25 cellular contexts compared by ENCODE assay signal in the genomic region with DNA sequence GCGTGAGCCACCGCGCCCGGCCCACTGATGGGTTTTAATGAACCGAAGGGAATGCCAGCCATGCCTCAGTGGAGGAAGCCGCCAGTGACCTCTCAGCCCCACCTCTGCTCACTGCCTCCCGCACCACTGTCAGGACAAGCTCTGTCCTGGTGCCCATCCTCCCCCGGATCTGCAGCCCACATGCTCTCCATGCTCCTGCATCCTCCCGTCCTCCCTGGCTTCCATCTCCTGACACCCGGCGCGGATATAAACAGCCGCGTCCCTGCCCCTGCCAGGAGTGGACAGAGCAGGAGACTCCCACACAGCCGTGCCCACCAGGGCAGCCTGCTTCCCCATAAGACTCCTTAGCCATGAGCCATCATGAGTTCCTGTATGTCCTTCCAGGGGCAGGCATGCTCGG.
"Had no signal": no experiment of that assay in that cellular context is flagged by ENCODE, and none has a peak within 500 bp of the region (broad histone marks: within the 10 kb centered on the region; RNA-seq: fewer than 3 reads in every experiment).

No MANE protein-coding gene starts in this region.

- ATAC-seq: gastroesophageal sphincter; left lobe of liver; naive thymus-derived CD8-positive, alpha-beta T cell; pancreas; psoas muscle; right lobe of liver; T-cell had no signal

- H3K4me3 Mint-ChIP-seq: activated naive CD8-positive, alpha-beta T cell; activated T-cell treated with anti-CD3 and anti-CD28 coated beads, Interleukin-2, amount 50 U/mL, for 24 hours; endodermal cell; naive thymus-derived CD8-positive, alpha-beta T cell; T-cell; T-helper 2 cell treated with Interferon-gamma antibody and Interleukin-4, amounts not matched to agents 5 μg/mL and 100 μg/mL, for 36 hours; type B pancreatic cell had no signal

- H3K27me3 Mint-ChIP-seq: activated naive CD8-positive, alpha-beta T cell; activated T-cell treated with anti-CD3 and anti-CD28 coated beads, Interleukin-2, amount 50 U/mL, for 24 hours; naive thymus-derived CD8-positive, alpha-beta T cell; T-cell had no signal

- DNase-seq: activated CD4-positive, alpha-beta T cell treated with anti-CD3 and anti-CD28 coated beads, Interleukin-2, amount 50 U/mL, for 4 hours; activated CD8-positive, alpha-beta memory T cell treated with anti-CD3 and anti-CD28 coated beads for 24 hours; activated CD8-positive, alpha-beta memory T cell treated with anti-CD3 and anti-CD28 coated beads, Interleukin-2, amount 50 U/mL, for 4 hours; activated naive CD4-positive, alpha-beta T cell; activated T-cell treated with anti-CD3 and anti-CD28 coated beads, Interleukin-2, amount 50 U/mL, for 24 hours; adrenal gland; colonic mucosa; endodermal cell; esophagus squamous epithelium; heart right ventricle; islet precursor cell; naive thymus-derived CD8-positive, alpha-beta T cell; pancreas; psoas muscle; right lobe of liver; small intestine; stimulated activated CD4-positive, alpha-beta T cell treated with anti-CD3 and anti-CD28 coated beads, Interleukin-15, amount 100 ng/mL, for 24 hours; stimulated activated naive CD4-positive, alpha-beta T cell; T-cell had no signal

- H3K27ac Mint-ChIP-seq: activated naive CD8-positive, alpha-beta T cell; activated T-cell treated with anti-CD3 and anti-CD28 coated beads, Interleukin-2, amount 50 U/mL, for 24 hours; activated T-helper 2 cell treated with anti-CD3 and anti-CD28 coated beads, Interferon-gamma antibody, Interleukin-2, Interleukin-4, amounts not matched to agents 10 μg/mL and 5 μg/mL and 100 μg/mL, durations not matched to agents 14 hours and 24 hours and 36 hours; endodermal cell; T-cell; T-helper 2 cell treated with Interferon-gamma antibody and Interleukin-4, amounts not matched to agents 5 μg/mL and 100 μg/mL, for 36 hours; type B pancreatic cell had no signal

- H3K9me3 Mint-ChIP-seq: activated T-cell treated with anti-CD3 and anti-CD28 coated beads, Interleukin-2, amount 50 U/mL, for 24 hours; activated T-helper 2 cell treated with anti-CD3 and anti-CD28 coated beads, Interferon-gamma antibody, Interleukin-2, Interleukin-4, amounts not matched to agents 10 μg/mL and 5 μg/mL and 100 μg/mL, durations not matched to agents 14 hours and 24 hours and 36 hours; endodermal cell; naive thymus-derived CD8-positive, alpha-beta T cell; T-cell; T-helper 2 cell treated with Interferon-gamma antibody and Interleukin-4, amounts not matched to agents 5 μg/mL and 100 μg/mL, for 36 hours; type B pancreatic cell had no signal

- H3K36me3 Mint-ChIP-seq: activated naive CD8-positive, alpha-beta T cell; naive thymus-derived CD8-positive, alpha-beta T cell; T-cell; type B pancreatic cell had no signal
